ENCODE assay signal across 1 cellular context in genomic region chr6:34671362-34671761, GRCh38.
TF ChIP-seq lines count a peak whose summit lies in the region.

No MANE protein-coding gene starts in this region.

TF ChIP-seq in HepG2, 621 proteins besides CTCF, POLR2A, EP300 and RAD21 (continued from another document):
- TF ChIP-seq, protein P1, sequence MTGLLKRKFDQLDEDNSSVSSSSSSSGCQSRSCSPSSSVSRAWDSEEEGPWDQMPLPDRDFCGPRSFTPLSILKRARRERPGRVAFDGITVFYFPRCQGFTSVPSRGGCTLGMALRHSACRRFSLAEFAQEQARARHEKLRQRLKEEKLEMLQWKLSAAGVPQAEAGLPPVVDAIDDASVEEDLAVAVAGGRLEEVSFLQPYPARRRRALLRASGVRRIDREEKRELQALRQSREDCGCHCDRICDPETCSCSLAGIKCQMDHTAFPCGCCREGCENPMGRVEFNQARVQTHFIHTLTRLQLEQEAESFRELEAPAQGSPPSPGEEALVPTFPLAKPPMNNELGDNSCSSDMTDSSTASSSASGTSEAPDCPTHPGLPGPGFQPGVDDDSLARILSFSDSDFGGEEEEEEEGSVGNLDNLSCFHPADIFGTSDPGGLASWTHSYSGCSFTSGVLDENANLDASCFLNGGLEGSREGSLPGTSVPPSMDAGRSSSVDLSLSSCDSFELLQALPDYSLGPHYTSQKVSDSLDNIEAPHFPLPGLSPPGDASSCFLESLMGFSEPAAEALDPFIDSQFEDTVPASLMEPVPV (CRISPR knock-in tag; IDR thresholded peaks at IDR 0.05) = no peak
- no peak for TF ChIP-seq RAD51 (IDR thresholded peaks at IDR 0.05; ENCODE audit: borderline replicate concordance)
- TF ChIP-seq ZNF747 (CRISPR knock-in tag; IDR thresholded peaks at IDR 0.05; ENCODE audit: borderline replicate concordance) = no peak
- peak; percentile 23; the same call in 1 of the 2 replicates for TF ChIP-seq CEBPG (CRISPR knock-in tag; IDR thresholded peaks at IDR 0.05)
- TF ChIP-seq KDM3A (CRISPR knock-in tag; IDR thresholded peaks at IDR 0.05; ENCODE audit: low read depth) = no peak
- TF ChIP-seq TSC22D2 (CRISPR knock-in tag; IDR thresholded peaks at IDR 0.05; ENCODE audit: borderline replicate concordance) = no peak
- 0 out of 2 replicates have a peak, but pooled peaks have one; percentile 47 for TF ChIP-seq KLF12 (CRISPR knock-in tag; IDR thresholded peaks at IDR 0.05; ENCODE audit: borderline replicate concordance)
- TF ChIP-seq, protein P2, sequence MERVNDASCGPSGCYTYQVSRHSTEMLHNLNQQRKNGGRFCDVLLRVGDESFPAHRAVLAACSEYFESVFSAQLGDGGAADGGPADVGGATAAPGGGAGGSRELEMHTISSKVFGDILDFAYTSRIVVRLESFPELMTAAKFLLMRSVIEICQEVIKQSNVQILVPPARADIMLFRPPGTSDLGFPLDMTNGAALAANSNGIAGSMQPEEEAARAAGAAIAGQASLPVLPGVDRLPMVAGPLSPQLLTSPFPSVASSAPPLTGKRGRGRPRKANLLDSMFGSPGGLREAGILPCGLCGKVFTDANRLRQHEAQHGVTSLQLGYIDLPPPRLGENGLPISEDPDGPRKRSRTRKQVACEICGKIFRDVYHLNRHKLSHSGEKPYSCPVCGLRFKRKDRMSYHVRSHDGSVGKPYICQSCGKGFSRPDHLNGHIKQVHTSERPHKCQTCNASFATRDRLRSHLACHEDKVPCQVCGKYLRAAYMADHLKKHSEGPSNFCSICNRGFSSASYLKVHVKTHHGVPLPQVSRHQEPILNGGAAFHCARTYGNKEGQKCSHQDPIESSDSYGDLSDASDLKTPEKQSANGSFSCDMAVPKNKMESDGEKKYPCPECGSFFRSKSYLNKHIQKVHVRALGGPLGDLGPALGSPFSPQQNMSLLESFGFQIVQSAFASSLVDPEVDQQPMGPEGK (CRISPR knock-in tag; IDR thresholded peaks at IDR 0.05) = no peak
- TF ChIP-seq, protein P3, sequence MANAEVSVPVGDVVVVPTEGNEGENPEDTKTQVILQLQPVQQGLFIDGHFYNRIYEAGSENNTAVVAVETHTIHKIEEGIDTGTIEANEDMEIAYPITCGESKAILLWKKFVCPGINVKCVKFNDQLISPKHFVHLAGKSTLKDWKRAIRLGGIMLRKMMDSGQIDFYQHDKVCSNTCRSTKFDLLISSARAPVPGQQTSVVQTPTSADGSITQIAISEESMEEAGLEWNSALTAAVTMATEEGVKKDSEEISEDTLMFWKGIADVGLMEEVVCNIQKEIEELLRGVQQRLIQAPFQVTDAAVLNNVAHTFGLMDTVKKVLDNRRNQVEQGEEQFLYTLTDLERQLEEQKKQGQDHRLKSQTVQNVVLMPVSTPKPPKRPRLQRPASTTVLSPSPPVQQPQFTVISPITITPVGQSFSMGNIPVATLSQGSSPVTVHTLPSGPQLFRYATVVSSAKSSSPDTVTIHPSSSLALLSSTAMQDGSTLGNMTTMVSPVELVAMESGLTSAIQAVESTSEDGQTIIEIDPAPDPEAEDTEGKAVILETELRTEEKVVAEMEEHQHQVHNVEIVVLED (CRISPR knock-in tag; IDR thresholded peaks at IDR 0.05; ENCODE audit: borderline replicate concordance) = no peak
- peak; percentile 73; the same call in 1 of the 2 replicates for TF ChIP-seq CEBPB (IDR thresholded peaks at IDR 0.05; ENCODE audit: borderline replicate concordance, low read depth, low read length)
- no peak for TF ChIP-seq HDAC2 (CRISPR knock-in tag; IDR thresholded peaks at IDR 0.05)
- no peak for TF ChIP-seq THAP8 (CRISPR knock-in tag; IDR thresholded peaks at IDR 0.05; ENCODE audit: borderline replicate concordance)
- no peak for TF ChIP-seq TRIM22 (IDR thresholded peaks at IDR 0.05)
